8 cellular contexts compared by ENCODE assay signal in the genomic region with DNA sequence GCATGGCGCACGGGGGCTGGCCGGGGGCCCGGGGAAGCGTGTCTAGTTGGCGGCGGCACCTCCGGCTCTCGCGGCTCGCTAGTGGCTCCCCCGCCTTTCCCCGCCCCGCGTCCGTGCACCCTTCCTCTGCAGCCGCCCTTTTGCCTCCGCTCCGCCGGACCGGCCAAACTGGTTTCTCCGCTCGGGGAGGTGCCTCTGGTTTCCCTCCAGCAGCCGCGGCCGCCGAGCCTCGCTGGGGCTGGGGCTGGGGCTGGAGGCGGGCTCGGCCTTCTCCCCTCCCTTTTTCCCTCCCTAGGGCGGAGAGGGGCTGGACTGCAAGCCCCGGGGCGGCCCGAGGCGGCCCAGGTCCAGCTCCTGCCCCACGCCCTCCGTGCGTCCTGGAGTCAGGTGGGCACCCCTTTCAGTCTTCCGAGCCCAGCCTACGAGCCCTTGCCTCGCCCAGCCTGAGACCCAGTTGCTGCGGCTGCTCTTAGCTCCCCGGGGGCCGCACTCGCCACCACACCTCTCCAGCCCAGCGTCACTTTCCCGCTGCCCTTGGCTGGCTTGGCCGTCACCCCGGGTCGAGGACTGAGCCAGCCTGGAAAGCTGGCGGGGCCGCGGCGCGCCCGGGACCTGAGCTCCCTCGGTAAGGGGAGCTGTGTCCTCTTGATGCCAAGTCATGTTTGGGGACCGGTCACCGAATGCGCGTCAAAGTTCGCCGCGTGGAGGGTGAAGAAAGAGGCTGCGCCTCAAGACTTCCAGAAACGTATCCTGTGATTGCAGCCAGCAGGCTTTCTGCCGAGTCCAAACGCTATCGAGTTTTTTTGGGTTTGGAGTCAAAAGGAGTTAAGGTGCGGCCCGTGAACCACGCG. TPM values are rescaled to one million over a fixed set of nuclear protein-coding genes. Genes with fewer than 3 reads are reported as not detected.
DNase-seq lines count a peak whose midpoint lies in the region; ATAC-seq and TF ChIP-seq lines count a peak whose summit lies in the region.

A gene (minus strand): TSS at position 197 of the 851 bp plus-strand sequence. CDS start 71,508 bp downstream, outside the sequence.

- no peaks in the 10 kb centered on the region for H3K36me3 Mint-ChIP-seq in mesothelial cell of epicardium

- POLR2A ChIA-PET in RWPE1 (lab: Yijun Ruan, JAX; ENCODE audit: low non-redundant PET) = no interaction called here

- peaks cover 31% of the 10 kb centered on the region for H3K4me1 Mint-ChIP-seq in mesothelial cell of epicardium

- TF ChIP-seq CTCF in RWPE1 (conservative IDR thresholded peaks at IDR 0.05; ENCODE audit: low read depth) = no peak
- no peak for TF ChIP-seq CTCF in mesothelial cell of epicardium (IDR thresholded peaks at IDR 0.05; ENCODE audit: unreplicated experiment)

- peaks cover 46% of the 10 kb centered on the region for H3K27me3 Mint-ChIP-seq in mesothelial cell of epicardium (ENCODE audit: low read depth)

- peak within 1 kb of the TSS; percentile 58 for H3K27ac ChIP-seq in RWPE1
- H3K27ac ChIP-seq in epithelial cell of prostate = peak within 1 kb of the TSS; percentile 57

- DNase-seq in DMS 273 (lab: John Stamatoyannopoulos, UW; ENCODE audit: unreplicated experiment) = peak; percentile 77
- DNase-seq in DMS 273 treated with DMSO at 0.1 percent for 48 hours (lab: John Stamatoyannopoulos, UW) = no peak
- DNase-seq in RWPE1 (ENCODE audit: low spot score) = peak; percentile 67
- peak; percentile 65 for DNase-seq in epithelial cell of prostate (ENCODE audit: low read depth, low spot score)
- peak; percentile 82 to 91 for DNase-seq in mesothelial cell of epicardium (ENCODE audit: low spot score in 2 of 2, unreplicated experiment in 2 of 2)
- DNase-seq in ureter (ENCODE audit: low spot score) = peak; percentile 95
- DNase-seq in SKM-1 (lab: John Stamatoyannopoulos, UW; ENCODE audit: unreplicated experiment) = no peak

- peak; percentile 40 for ATAC-seq in HG03095 (IDR thresholded peaks at IDR 0.05; ENCODE audit: unreplicated experiment)

- CTCF ChIA-PET in RWPE1 (lab: Yijun Ruan, JAX) = no interaction called here

- H3K4me3 Mint-ChIP-seq in mesothelial cell of epicardium = peak within 1 kb of the TSS; percentile 87

- H3K27ac Mint-ChIP-seq in mesothelial cell of epicardium = peak within 1 kb of the TSS; percentile 76

- H3K9me3 Mint-ChIP-seq in mesothelial cell of epicardium = no peaks in the 10 kb centered on the region

RNA-seq across cellular contexts. Expression of the gene that starts here (rescaled TPM):
- total RNA-seq in mesothelial cell of epicardium = 14.0 to 18.5 TPM (median 14.1 TPM) in 3 replicates
- 171 TPM for total RNA-seq in ureter

Comparison
In these comparisons a context has a peak if more than half of its experiments do, and no peak if none do; other contexts are left out.
1. DNase-seq: peak in DMS 273 (single experiment), RWPE1 (single experiment), epithelial cell of prostate (single experiment), mesothelial cell of epicardium (2 of 2) and ureter (single experiment); none in DMS 273 treated with DMSO at 0.1 percent for 48 hours (single experiment) and SKM-1 (single experiment).